40 cellular contexts compared by ENCODE assay signal in the genomic region with DNA sequence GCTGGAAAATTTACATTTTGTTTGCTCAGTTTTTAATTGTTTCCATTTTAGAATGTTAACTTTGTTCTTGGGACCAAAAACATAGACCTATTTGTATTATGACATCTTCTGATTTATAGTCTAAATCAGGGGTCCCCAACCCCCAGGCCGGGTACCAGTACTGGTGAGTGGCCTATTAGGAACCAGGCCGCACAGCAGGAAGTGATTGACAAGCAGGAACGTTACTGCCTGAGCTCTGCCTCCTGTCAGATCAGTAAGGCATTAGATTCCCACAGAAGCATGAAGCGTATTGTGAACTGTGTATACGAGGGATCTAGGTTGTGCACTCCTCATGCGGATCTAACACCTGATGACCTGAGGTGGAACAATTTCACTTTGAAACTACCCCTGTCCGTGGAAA. TPM values are rescaled to one million over a fixed set of nuclear protein-coding genes. Genes with fewer than 3 reads are reported as not detected.
"Had no signal": no experiment of that assay in that cellular context is flagged by ENCODE, and none has a peak within 500 bp of the region (broad histone marks: within the 10 kb centered on the region; RNA-seq: fewer than 3 reads in every experiment).

No MANE protein-coding gene starts in this region.

- DNase-seq: Kasumi-1, MG63, MM.1S, MV-4-11, NCI-H1048, NCI-H1092, NCI-H1092 treated with DMSO at 0.1 percent for 48 hours, NCI-H1105, NCI-H1105 treated with DMSO at 0.1 percent for 48 hours, NCI-H1417, NCI-H1417 treated with DMSO at 0.1 percent for 48 hours, NCI-H1436, NCI-H1436 treated with DMSO at 0.1 percent for 48 hours, NCI-H146, NCI-H1694, NCI-H1694 treated with DMSO at 0.1 percent for 48 hours, NCI-H187, NCI-H187 treated with DMSO at 0.1 percent for 48 hours, NCI-H1930, NCI-H2029, NCI-H2029 treated with DMSO at 0.1 percent for 48 hours, NCI-H2081, NCI-H2081 treated with DMSO at 0.1 percent for 48 hours, NCI-H2107, NCI-H2171, NCI-H2171 treated with DMSO at 0.1 percent for 48 hours, NCI-H2227 treated with DMSO at 0.1 percent for 48 hours, NCI-H226, NCI-H345, NCI-H446, NCI-H446 treated with DMSO at 0.1 percent for 48 hours, NCI-H510A, NCI-H510A treated with DMSO at 0.1 percent for 48 hours, NCI-H524, NCI-H524 treated with DMSO at 0.1 percent for 48 hours, NCI-H526 had no signal

- H3K9me3 ChIP-seq: MG63 had no signal

- H3K4me3 ChIP-seq: MG63 had no signal

- H3K27me3 ChIP-seq: MG63 had no signal

RNA-seq across cellular contexts. Expression of a gene that starts 51.9 kb away (rescaled TPM):
- total RNA-seq: LHCN-M2, M059J, MCF 10A, NCI-H460 had no signal
